In genomic region chr6:149063443-149063842, GRCh38 we compare ENCODE assay signal across 15 cellular contexts.
DNase-seq lines count a peak whose midpoint lies in the region; TF ChIP-seq lines count a peak whose summit lies in the region.
"Had no signal": no experiment of that assay in that cellular context is flagged by ENCODE, and none has a peak within 500 bp of the region (broad histone marks: within the 10 kb centered on the region; RNA-seq: fewer than 3 reads in every experiment).

No MANE protein-coding gene starts in this region.

- H2BK120ac ChIP-seq in mesenchymal stem cell (ENCODE audit: low read depth, low read length): no peak overlapping the region

- no peak overlapping the region for H2BK15ac ChIP-seq in mesenchymal stem cell (ENCODE audit: low read depth, poor library complexity, severe bottlenecking)

- H3K14ac ChIP-seq in mesenchymal stem cell (ENCODE audit: low read length in 2 of 2): no peak overlapping the region

- H3K23ac ChIP-seq in mesenchymal stem cell (ENCODE audit: low read length in 2 of 2): no peak overlapping the region

- H3K36me3 Mint-ChIP-seq in activated CD4-positive, alpha-beta T cell treated with anti-CD3 and anti-CD28 coated beads, Interleukin-2, amount 10 ng/mL, durations not matched to agents 24 days and 14 days (ENCODE audit: low read depth): peaks cover 9% of the 10 kb centered on the region
- H3K36me3 Mint-ChIP-seq in HFFc6 (ENCODE audit: low read depth): no peaks in the 10 kb centered on the region

- H4K91ac ChIP-seq in mesenchymal stem cell (ENCODE audit: low read length): no peak overlapping the region

- H3K9ac ChIP-seq in mesenchymal stem cell (ENCODE audit: low read length): no peak overlapping the region

- H3K27ac Mint-ChIP-seq in activated CD4-positive, alpha-beta T cell treated with anti-CD3 and anti-CD28 coated beads, Interleukin-2, amount 10 ng/mL, durations not matched to agents 24 days and 14 days: peak overlapping the region; percentile 22
- H3K27ac Mint-ChIP-seq in HFFc6: no peak overlapping the region

- no peak overlapping the region for H3K4ac ChIP-seq in mesenchymal stem cell (ENCODE audit: low read depth in 1 of 2, low read length in 2 of 2)

- no peaks in the 10 kb centered on the region for H3K27me3 ChIP-seq in SJCRH30
- no peaks in the 10 kb centered on the region for H3K27me3 ChIP-seq in mesenchymal stem cell (ENCODE audit: control insufficient read depth in 1 of 2, insufficient read depth in 1 of 2, low read length in 2 of 2)

- H3K79me1 ChIP-seq in mesenchymal stem cell (replicated peaks; ENCODE audit: low read length, poor library complexity, severe bottlenecking): no peaks in the 10 kb centered on the region

- H3K4me1 ChIP-seq in SJCRH30: peaks cover 43% of the 10 kb centered on the region
- peaks cover 17% of the 10 kb centered on the region for H3K4me1 ChIP-seq in mesenchymal stem cell (ENCODE audit: control insufficient read depth, insufficient read depth, low read depth, low read length)

- H3K4me3 Mint-ChIP-seq in activated CD4-positive, alpha-beta T cell treated with anti-CD3 and anti-CD28 coated beads, Interleukin-2, amount 10 ng/mL, durations not matched to agents 24 days and 14 days: no peak overlapping the region
- no peak overlapping the region for H3K4me3 Mint-ChIP-seq in HFFc6

- H3K27ac ChIP-seq in SJCRH30: no peak overlapping the region
- H3K27ac ChIP-seq in mesenchymal stem cell (ENCODE audit: low read length, poor library complexity, severe bottlenecking): no peak overlapping the region

- WGBS in mesenchymal stem cell: 85% methylated on average over 3 of the region's 3 CpGs

- intact Hi-C loops in activated CD4-positive, alpha-beta T cell treated with anti-CD3 and anti-CD28 coated beads, Interleukin-2, amount 10 ng/mL, durations not matched to agents 24 days and 14 days (cut with micrococcal nuclease): no loop called here

- no peak overlapping the region for H4K8ac ChIP-seq in mesenchymal stem cell (ENCODE audit: low read length)

- H3K4me2 ChIP-seq in mesenchymal stem cell (ENCODE audit: low read length, poor library complexity, severe bottlenecking): no peak overlapping the region

- no peaks in the 10 kb centered on the region for H3K9me3 ChIP-seq in SJCRH30 (replicated peaks)
- H3K9me3 ChIP-seq in mesenchymal stem cell (ENCODE audit: control insufficient read depth, low read length): no peaks in the 10 kb centered on the region

- no peak overlapping the region for H2AFZ ChIP-seq in mesenchymal stem cell (ENCODE audit: low read depth, low read length)

- no peak overlapping the region for H3K18ac ChIP-seq in mesenchymal stem cell (ENCODE audit: low read depth in 1 of 2, low read length in 2 of 2)

- no peaks in the 10 kb centered on the region for H3K27me3 Mint-ChIP-seq in activated CD4-positive, alpha-beta T cell treated with anti-CD3 and anti-CD28 coated beads, Interleukin-2, amount 10 ng/mL, durations not matched to agents 24 days and 14 days
- H3K27me3 Mint-ChIP-seq in HFFc6 (ENCODE audit: insufficient read depth): no peaks in the 10 kb centered on the region; the same call in 1 of the 2 replicates

- H2AK5ac ChIP-seq in mesenchymal stem cell (ENCODE audit: low read length, severe bottlenecking): peak overlapping the region; percentile 90

- peak; percentile 56 for DNase-seq in activated CD4-positive, alpha-beta T cell treated with anti-CD3 and anti-CD28 coated beads, Interleukin-2, amount 10 ng/mL, durations not matched to agents 24 days and 14 days
- no peak for DNase-seq in activated CD4-positive, alpha-beta T cell treated with anti-CD3 and anti-CD28 coated beads, Interleukin-2, amount 50 U/mL, for 1 hour
- peak; percentile 29 to 49 for DNase-seq in SJCRH30
- no peak for DNase-seq in mesenchymal stem cell
- DNase-seq in hepatic stellate cell (ENCODE audit: low spot score): no peak
- no peak for DNase-seq in HFFc6
- DNase-seq in amniotic stem cell (lab: John Stamatoyannopoulos, UW): no peak
- DNase-seq in NCI-H2227 treated with DMSO at 0.1 percent for 48 hours (lab: John Stamatoyannopoulos, UW): no peak
- DNase-seq: DMS153, H7, NCI-H1436 treated with DMSO at 0.1 percent for 48 hours, NCI-H2029 treated with DMSO at 0.1 percent for 48 hours, NCI-H226, NCI-H69, SHP77 treated with DMSO at 0.1 percent for 48 hours had no signal

- no peak for TF ChIP-seq CTCF in HFFc6 (IDR thresholded peaks at IDR 0.05)

- H3K36me3 ChIP-seq in SJCRH30 (no peaks in the 10 kb centered on the region), mesenchymal stem cell (ENCODE audit: control insufficient read depth in 1 of 2, insufficient read depth in 2 of 2, low read depth in 1 of 2, low read length in 2 of 2) (no peaks in the 10 kb centered on the region)

- H2BK12ac ChIP-seq in mesenchymal stem cell (ENCODE audit: low read length in 2 of 2): no peak overlapping the region

- no peak overlapping the region for H2BK5ac ChIP-seq in mesenchymal stem cell (ENCODE audit: low read depth, low read length, poor library complexity, severe bottlenecking)

- H3K9me3 Mint-ChIP-seq in activated CD4-positive, alpha-beta T cell treated with anti-CD3 and anti-CD28 coated beads, Interleukin-2, amount 10 ng/mL, durations not matched to agents 24 days and 14 days: no peaks in the 10 kb centered on the region
- H3K9me3 Mint-ChIP-seq in HFFc6: no peaks in the 10 kb centered on the region

- H3K4me1 Mint-ChIP-seq in activated CD4-positive, alpha-beta T cell treated with anti-CD3 and anti-CD28 coated beads, Interleukin-2, amount 10 ng/mL, durations not matched to agents 24 days and 14 days: peaks cover 65% of the 10 kb centered on the region
- H3K4me1 Mint-ChIP-seq in HFFc6 (ENCODE audit: low read depth): peaks cover 27% of the 10 kb centered on the region

- H3K4me3 ChIP-seq in SJCRH30: no peak overlapping the region
- no peak overlapping the region for H3K4me3 ChIP-seq in mesenchymal stem cell (ENCODE audit: insufficient read depth in 1 of 2, low read depth in 1 of 2, low read length in 2 of 2)

Comparison
In these comparisons a context has a peak if more than half of its experiments do, and no peak if none do; other contexts are left out.
1. DNase-seq: peak in activated CD4-positive, alpha-beta T cell treated with anti-CD3 and anti-CD28 coated beads, Interleukin-2, amount 10 ng/mL, durations not matched to agents 24 days and 14 days (single experiment) and SJCRH30 (2 of 2); none in activated CD4-positive, alpha-beta T cell treated with anti-CD3 and anti-CD28 coated beads, Interleukin-2, amount 50 U/mL, for 1 hour (single experiment), mesenchymal stem cell (single experiment), hepatic stellate cell (single experiment), HFFc6 (single experiment), amniotic stem cell (single experiment) and NCI-H2227 treated with DMSO at 0.1 percent for 48 hours (single experiment).